22 cellular contexts compared by ENCODE assay signal in genomic region chr14:62409909-62410308, GRCh38.
DNase-seq lines count a peak whose midpoint lies in the region; ATAC-seq, FAIRE-seq and TF ChIP-seq lines count a peak whose summit lies in the region.
"Had no signal": no experiment of that assay in that cellular context is flagged by ENCODE, and none has a peak within 500 bp of the region (broad histone marks: within the 10 kb centered on the region; RNA-seq: fewer than 3 reads in every experiment).

No MANE protein-coding gene starts in this region.

- H2BK12ac ChIP-seq in mesenchymal stem cell (ENCODE audit: low read length in 2 of 2): no peak overlapping the region

- no peak overlapping the region for H2BK15ac ChIP-seq in mesenchymal stem cell (ENCODE audit: low read depth, poor library complexity, severe bottlenecking)

- peak; percentile 74 for DNase-seq in EL
- peak; percentile 62 for DNase-seq in NCI-H226
- DNase-seq in bronchial epithelial cell (ENCODE audit: low read depth): peak; percentile 76
- peak; percentile 89 for DNase-seq in mesenchymal stem cell
- DNase-seq in cortex of kidney (lab: John Stamatoyannopoulos, UW): no peak
- no peak for DNase-seq in suprapubic skin (ENCODE audit: low spot score in 2 of 2)
- no peak for DNase-seq in NCI-H1417 treated with DMSO at 0.1 percent for 48 hours (lab: John Stamatoyannopoulos, UW)
- DNase-seq in left cardiac atrium: no peak
- DNase-seq: activated CD4-positive, alpha-beta T cell treated with anti-CD3 and anti-CD28 coated beads, Interleukin-2, amount 50 U/mL, for 1 hour; caudate nucleus; effector memory CD4-positive, alpha-beta T cell; foreskin melanocyte; Karpas-422; NCI-H1105 treated with DMSO at 0.1 percent for 48 hours; stimulated activated CD4-positive, alpha-beta T cell treated with anti-CD3 and anti-CD28 coated beads, Interleukin-4, amount 100 ng/mL, for 24 hours; substantia nigra had no signal

- no peak overlapping the region for H4K91ac ChIP-seq in mesenchymal stem cell (ENCODE audit: low read length)

- intact Hi-C loops in left cardiac atrium (cut with DNase I): no loop called here

- TF ChIP-seq EP300 in suprapubic skin (IDR thresholded peaks at IDR 0.05): no peak

- no peak overlapping the region for H3K4me2 ChIP-seq in mesenchymal stem cell (ENCODE audit: low read length, poor library complexity, severe bottlenecking)

- TF ChIP-seq CTCF in bronchial epithelial cell (IDR thresholded peaks at IDR 0.05; ENCODE audit: insufficient read depth, low read length, severe bottlenecking) (no peak), suprapubic skin (IDR thresholded peaks at IDR 0.05) (no peak)

- no peak overlapping the region for H2AFZ ChIP-seq in mesenchymal stem cell (ENCODE audit: low read depth, low read length)

- no peaks in the 10 kb centered on the region for H3K36me3 ChIP-seq in bronchial epithelial cell (ENCODE audit: control insufficient read depth, insufficient read depth, low read length)
- H3K36me3 ChIP-seq in mesenchymal stem cell (ENCODE audit: control insufficient read depth in 1 of 2, insufficient read depth in 2 of 2, low read depth in 1 of 2, low read length in 2 of 2): no peaks in the 10 kb centered on the region
- no peaks in the 10 kb centered on the region for H3K36me3 ChIP-seq in suprapubic skin

- peaks cover 3% of the 10 kb centered on the region for H3K9me3 ChIP-seq in mesenchymal stem cell (ENCODE audit: control insufficient read depth, low read length)
- H3K9me3 ChIP-seq in suprapubic skin: no peaks in the 10 kb centered on the region

- no peak overlapping the region for H2BK120ac ChIP-seq in mesenchymal stem cell (ENCODE audit: low read depth, low read length)

- H3K4me3 ChIP-seq in bronchial epithelial cell (ENCODE audit: low read depth, low read length): no peak overlapping the region
- H3K4me3 ChIP-seq in mesenchymal stem cell (ENCODE audit: insufficient read depth in 1 of 2, low read depth in 1 of 2, low read length in 2 of 2): no peak overlapping the region
- no peak overlapping the region for H3K4me3 ChIP-seq in suprapubic skin
- H3K4me3 ChIP-seq: skin epidermis had no signal

- H3K27ac ChIP-seq in mesenchymal stem cell (ENCODE audit: low read length, poor library complexity, severe bottlenecking) (no peak overlapping the region), suprapubic skin (no peak overlapping the region)
- H3K27ac ChIP-seq: HL-60, skin epidermis had no signal

- no peak overlapping the region for H2AK5ac ChIP-seq in mesenchymal stem cell (ENCODE audit: low read length, severe bottlenecking)

- no peak overlapping the region for H3K23ac ChIP-seq in mesenchymal stem cell (ENCODE audit: low read length in 2 of 2)

- TF ChIP-seq POLR2A in suprapubic skin (IDR thresholded peaks at IDR 0.05): no peak

- no peak overlapping the region for H3K14ac ChIP-seq in mesenchymal stem cell (ENCODE audit: low read length in 2 of 2)

- no peak overlapping the region for H4K8ac ChIP-seq in mesenchymal stem cell (ENCODE audit: low read length)

- H3K18ac ChIP-seq in mesenchymal stem cell (ENCODE audit: low read depth in 1 of 2, low read length in 2 of 2): no peak overlapping the region

- no peak overlapping the region for H2BK5ac ChIP-seq in mesenchymal stem cell (ENCODE audit: low read depth, low read length, poor library complexity, severe bottlenecking)

- H3K27me3 ChIP-seq in bronchial epithelial cell (ENCODE audit: control insufficient read depth, insufficient read depth, low read length): no peaks in the 10 kb centered on the region
- H3K27me3 ChIP-seq in mesenchymal stem cell (ENCODE audit: control insufficient read depth in 1 of 2, insufficient read depth in 1 of 2, low read length in 2 of 2): no peaks in the 10 kb centered on the region
- no peaks in the 10 kb centered on the region for H3K27me3 ChIP-seq in suprapubic skin

- H3K4me1 ChIP-seq in mesenchymal stem cell (ENCODE audit: control insufficient read depth, insufficient read depth, low read depth, low read length) (no peaks in the 10 kb centered on the region), suprapubic skin (no peaks in the 10 kb centered on the region)

- no peak for FAIRE-seq in bronchial epithelial cell (lab: Jason Lieb, UNC)
- FAIRE-seq: G401.6, GM12892, RCC 7860 had no signal

- ATAC-seq in left cardiac atrium: no peak
- ATAC-seq: left lobe of liver had no signal

- H3K79me1 ChIP-seq in mesenchymal stem cell (replicated peaks; ENCODE audit: low read length, poor library complexity, severe bottlenecking): no peaks in the 10 kb centered on the region

- H3K4ac ChIP-seq in mesenchymal stem cell (ENCODE audit: low read depth in 1 of 2, low read length in 2 of 2): no peak overlapping the region

- H3K9ac ChIP-seq in mesenchymal stem cell (ENCODE audit: low read length): no peak overlapping the region

Comparison
In these comparisons a context has a peak if more than half of its experiments do, and no peak if none do; other contexts are left out.
1. DNase-seq: peak in EL (single experiment), NCI-H226 (single experiment), bronchial epithelial cell (single experiment) and mesenchymal stem cell (single experiment); none in cortex of kidney (single experiment), suprapubic skin (0 of 2), NCI-H1417 treated with DMSO at 0.1 percent for 48 hours (single experiment) and left cardiac atrium (single experiment).